ENCODE assay signal across 13 cellular contexts in the genomic region with DNA sequence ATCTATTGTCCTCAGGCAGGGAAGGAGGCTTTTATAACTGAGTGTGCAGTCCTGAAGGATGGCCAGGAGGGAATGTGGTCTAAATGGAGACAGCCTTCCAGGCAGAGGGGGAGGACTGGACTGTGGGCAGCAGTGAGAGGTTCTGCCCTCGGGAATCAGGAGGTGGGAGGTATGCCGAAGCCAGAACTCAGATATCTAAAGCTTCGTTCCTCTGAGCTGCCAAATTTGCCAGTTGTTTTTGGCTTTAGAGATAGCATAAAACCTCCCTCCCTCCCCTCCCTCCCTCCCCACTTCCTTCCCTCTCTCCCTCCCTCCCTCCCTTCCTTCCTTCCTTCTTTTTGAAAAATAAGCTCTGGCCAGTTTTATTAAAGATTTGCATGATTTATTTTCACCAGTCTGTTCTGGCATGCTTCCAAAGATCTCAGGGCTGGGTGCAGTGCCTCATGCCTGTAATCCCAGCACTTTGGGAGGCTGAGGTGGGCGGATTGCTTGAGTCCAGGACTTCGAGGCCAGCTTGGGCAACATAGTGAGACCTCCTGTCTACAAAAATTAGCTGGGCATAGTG. TPM values are rescaled to one million over a fixed set of nuclear protein-coding genes. Genes with fewer than 3 reads are reported as not detected.
DNase-seq lines count a peak whose midpoint lies in the region; ATAC-seq, FAIRE-seq and TF ChIP-seq lines count a peak whose summit lies in the region.
"Had no signal": no experiment of that assay in that cellular context is flagged by ENCODE, and none has a peak within 500 bp of the region (broad histone marks: within the 10 kb centered on the region; RNA-seq: fewer than 3 reads in every experiment).

No MANE protein-coding gene starts in this region.

- no peaks in the 10 kb centered on the region for H3K4me1 ChIP-seq in small intestine (ENCODE audit: control insufficient read depth in 2 of 2, insufficient read depth in 1 of 2, low read depth in 1 of 2, low read length in 1 of 2)

- no peaks in the 10 kb centered on the region for H3K36me3 ChIP-seq in small intestine (ENCODE audit: control insufficient read depth in 2 of 2, insufficient read depth in 2 of 2, low read length in 2 of 2)

- H3K27me3 ChIP-seq in small intestine (ENCODE audit: control insufficient read depth in 2 of 2, insufficient read depth in 2 of 2, low read length in 2 of 2) = peaks cover 5 to 22% of the 10 kb centered on the region in 2 donors

- no peak overlapping the region for H3K27ac ChIP-seq in small intestine (ENCODE audit: low read depth in 1 of 2, low read length in 1 of 2)
- H3K27ac ChIP-seq: PC-9 had no signal

- no peak for FAIRE-seq in small intestine (lab: Jason Lieb, UNC)

- DNase-seq in AG10803 (ENCODE audit: low read depth) (peak; percentile 45), OCI-M1 (lab: John Stamatoyannopoulos, UW) (peak; percentile 12), fibroblast of mammary gland (ENCODE audit: low read depth) (peak; percentile 72), omental fat pad (ENCODE audit: low spot score) (no peak), small intestine (no peak), GM10266 (ENCODE audit: extremely low spot score) (no peak), SK-N-DZ (ENCODE audit: low spot score) (no peak)
- DNase-seq: activated effector memory CD4-positive, alpha-beta T cell treated with anti-CD3 and anti-CD28 coated beads, Interleukin-2, amount 50 U/mL, for 16 hours; NCI-H2081; PC-9 had no signal

- H3K9me3 ChIP-seq in small intestine (ENCODE audit: control insufficient read depth, low read depth) = no peaks in the 10 kb centered on the region

- ATAC-seq in omental fat pad (ENCODE audit: low FRiP score) = peak; percentile 23
- no peak for ATAC-seq in GM18519 (IDR thresholded peaks at IDR 0.05; ENCODE audit: low FRiP score, unreplicated experiment)

- WGBS in small intestine, 3 donors = 22 to 30% (median 26%) methylated on average over 5 of the region's 5 CpGs

- H3K4me3 ChIP-seq in AG10803 (ENCODE audit: low read length) (no peak overlapping the region), fibroblast of mammary gland (ENCODE audit: control insufficient read depth, low read depth, low read length) (peak overlapping the region; percentile 6), small intestine (ENCODE audit: low read depth in 1 of 2, low read length in 2 of 2) (no peak overlapping the region)
- H3K4me3 ChIP-seq: PC-9 had no signal

- no peak for TF ChIP-seq CTCF in AG10803 (conservative IDR thresholded peaks at IDR 0.05; ENCODE audit: low read length)
- no peak for TF ChIP-seq CTCF in fibroblast of mammary gland (conservative IDR thresholded peaks at IDR 0.05; ENCODE audit: control insufficient read depth, insufficient read depth, low read depth, low read length)
- TF ChIP-seq CTCF in omental fat pad (IDR thresholded peaks at IDR 0.05) = no peak
- no peak for TF ChIP-seq CTCF in GM10266 (IDR thresholded peaks at IDR 0.05; ENCODE audit: control insufficient read depth, insufficient read depth, low read depth, missing control alignments)

RNA-seq across cellular contexts. Expression of a gene that starts 2.4 kb away (rescaled TPM):
- total RNA-seq in omental fat pad = 100 to 1,000 TPM; 113 to 601 (median 377) TPM
- 10 to 100 TPM in 1 of 3 donors, 1 to 10 TPM in 1, under 1 TPM in 1; 0.67 to 21.4 (median 2.4) TPM for polyA plus RNA-seq in small intestine
- polyA plus RNA-seq in SK-N-DZ (2014; cell fraction: cytosol; rRNA removed) = not detected in 2 replicates
- polyA plus RNA-seq in SK-N-DZ (2014; cell fraction: nucleus; rRNA removed) = not detected in 2 replicates
- total RNA-seq: PC-9 had no signal

RNA-seq across cellular contexts. Expression of a gene that starts 24.0 kb away (rescaled TPM):
- 1 to 10 TPM in 1 of 4 donors, under 1 TPM in 2, not detected in 1; 0.36 to 1.5 (median 0.88) TPM for total RNA-seq in omental fat pad
- polyA plus RNA-seq in small intestine = not detected
- polyA plus RNA-seq in SK-N-DZ (2014; cell fraction: cytosol; rRNA removed) = not detected in 2 replicates
- polyA plus RNA-seq in SK-N-DZ (2014; cell fraction: nucleus; rRNA removed) = not detected in 2 replicates
- total RNA-seq: kidney epithelial cell, PC-9 had no signal
- polyA plus RNA-seq: BJ had no signal

Comparison
In these comparisons a context has a peak if more than half of its experiments do, and no peak if none do; other contexts are left out.
1. DNase-seq: peak in AG10803 (single experiment), OCI-M1 (single experiment) and fibroblast of mammary gland (single experiment); none in omental fat pad (single experiment), small intestine (single experiment), GM10266 (single experiment) and SK-N-DZ (single experiment).